In the genomic region with DNA sequence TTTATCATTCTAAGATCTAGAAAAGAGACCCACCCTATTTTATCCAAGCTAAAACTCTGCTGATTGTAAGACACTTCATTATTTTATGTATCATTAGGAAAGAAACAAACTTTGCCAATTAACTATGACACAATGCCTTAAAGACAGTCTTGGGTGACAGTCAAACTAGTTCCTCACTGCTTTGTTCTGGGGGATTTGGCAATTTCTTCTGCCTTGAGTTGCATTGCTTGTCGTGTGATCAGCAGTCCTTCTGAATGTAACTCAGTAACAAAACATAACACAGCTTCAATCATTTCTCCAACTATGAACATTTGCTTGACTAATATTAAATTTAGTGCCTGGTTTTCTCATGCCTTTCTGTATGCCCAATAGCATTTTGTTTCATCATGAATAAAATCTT, we compare ENCODE assay signal across 21 cellular contexts.
DNase-seq lines count a peak whose midpoint lies in the region; ATAC-seq and TF ChIP-seq lines count a peak whose summit lies in the region.
"Had no signal": no experiment of that assay in that cellular context is flagged by ENCODE, and none has a peak within 500 bp of the region (broad histone marks: within the 10 kb centered on the region; RNA-seq: fewer than 3 reads in every experiment).

No MANE protein-coding gene starts in this region.

- no peak overlapping the region for H2BK5ac ChIP-seq in IMR-90 (ENCODE audit: low read depth, low read length, poor library complexity, severe bottlenecking)

- H3K4me2 ChIP-seq in IMR-90 (ENCODE audit: low read depth, low read length): no peak overlapping the region
- H3K4me2 ChIP-seq in PC-9: no peak overlapping the region

- peaks cover 5 to 20% of the 10 kb centered on the region in 2 experiments; a peak in 2 of 4 replicates for H3K79me1 ChIP-seq in IMR-90 (ENCODE audit: low read depth in 1 of 2, low read length in 2 of 2)

- H2AK5ac ChIP-seq in IMR-90 (ENCODE audit: low read depth, low read length): no peak overlapping the region

- 0 out of 2 replicates have a peak overlapping the region, but pooled peaks have one; percentile 59 for H3K23ac ChIP-seq in IMR-90 (ENCODE audit: low read depth, low read length)

- H3K4me3 ChIP-seq in AG10803 (ENCODE audit: low read length) (no peak overlapping the region), IMR-90 (ENCODE audit: insufficient read depth, low read depth, low read length) (no peak overlapping the region), PC-9 (no peak overlapping the region), BE2C (ENCODE audit: low read depth, low read length) (no peak overlapping the region)
- H3K4me3 ChIP-seq: body of pancreas, thoracic aorta had no signal

- H2AFZ ChIP-seq in IMR-90 (replicated peaks; ENCODE audit: low read length, poor library complexity) (no peak overlapping the region), PC-9 (no peak overlapping the region)

- H3K27ac ChIP-seq in IMR-90 (ENCODE audit: insufficient read depth, low read length) (no peak overlapping the region), PC-9 (peak overlapping the region; percentile 34; the same call in 1 of the 2 replicates)
- H3K27ac ChIP-seq: body of pancreas, thoracic aorta had no signal

- H3K36me3 ChIP-seq in IMR-90 (ENCODE audit: control insufficient read depth, insufficient read depth, low read length): no peaks in the 10 kb centered on the region; the same call in 1 of the 2 replicates
- no peaks in the 10 kb centered on the region for H3K36me3 ChIP-seq in PC-9 (ENCODE audit: low read depth)
- H3K36me3 ChIP-seq in BE2C: no peaks in the 10 kb centered on the region
- H3K36me3 ChIP-seq: thoracic aorta had no signal

- no peak for TF ChIP-seq RAD21 in IMR-90 (IDR thresholded peaks at IDR 0.05; ENCODE audit: low read length)

- H2BK15ac ChIP-seq in IMR-90 (ENCODE audit: low read depth, low read length): no peak overlapping the region

- H4K5ac ChIP-seq in IMR-90 (ENCODE audit: low read depth, low read length): no peak overlapping the region

- H4K8ac ChIP-seq in IMR-90 (ENCODE audit: low read depth in 2 of 2, low read length in 2 of 2): no peak overlapping the region

- peaks cover 16% of the 10 kb centered on the region; the same call in 1 of the 2 replicates for H3F3A ChIP-seq in PC-9 (ENCODE audit: insufficient read depth, low read depth)

- no peak overlapping the region for H3K56ac ChIP-seq in IMR-90 (ENCODE audit: extremely low read depth, insufficient read depth, low read length)

- ATAC-seq in IMR-90 (ENCODE audit: low read depth): no peak
- ATAC-seq: body of pancreas; left cardiac atrium; stimulated activated naive B cell treated with anti-CD40 and anti-IgM and Interleukin-4, amounts not matched to agents 10 μg/mL and 1 μg/mL and 100 μg/mL, for 72 hours had no signal

- H3K79me2 ChIP-seq in PC-9 (ENCODE audit: low read depth): peaks cover 100% of the 10 kb centered on the region

- WGBS in IMR-90 (ENCODE audit: extremely low coverage in 2 of 2, insufficient read length in 1 of 2), 2 experiments: no CpG with 5 or more reads among the region's 1 CpG

- H2AK9ac ChIP-seq in IMR-90 (replicated peaks; ENCODE audit: low read depth, low read length, poor library complexity): no peak overlapping the region

- POLR2A ChIA-PET in IMR-90 (lab: Charles Lee; ENCODE audit: unreplicated experiment): no interaction called here
- POLR2A ChIA-PET in PC-9 (lab: Charles Lee; ENCODE audit: unreplicated experiment): no interaction called here

- in situ Hi-C loops in IMR-90 (cut with MboI; ENCODE audit: low sequenced_read_pairs): no loop called here

- H3K4me1 ChIP-seq in IMR-90 (ENCODE audit: control insufficient read depth, insufficient read depth, low read length) (peaks cover 1% of the 10 kb centered on the region; the same call in 1 of the 2 replicates), PC-9 (replicated peaks; ENCODE audit: insufficient read depth) (peaks cover 43% of the 10 kb centered on the region), BE2C (no peaks in the 10 kb centered on the region)
- H3K4me1 ChIP-seq: body of pancreas had no signal

- no peak overlapping the region for H2BK120ac ChIP-seq in IMR-90 (ENCODE audit: low read depth, low read length)

- H4K20me1 ChIP-seq in IMR-90 (ENCODE audit: insufficient read depth, low read length) (no peaks in the 10 kb centered on the region), PC-9 (ENCODE audit: insufficient read depth) (0 out of 2 replicates have a peak, but pooled peaks cover 3% of the 10 kb centered on the region)

- no peak overlapping the region for H2BK20ac ChIP-seq in IMR-90 (ENCODE audit: low read depth, low read length)

- no TSS peak for BruUV-seq in IMR-90 (replicated peaks; lab: Mats Ljungman, UMichigan)
- no TSS peak for BruUV-seq in PC-9 (replicated peaks; lab: Mats Ljungman, UMichigan)

- H4K91ac ChIP-seq in IMR-90 (ENCODE audit: insufficient read depth, low read depth, low read length): no peak overlapping the region

- intact Hi-C loops in IMR-90 (cut with micrococcal nuclease) (loop anchor here (10.0 kb wide), 1 partner anchor 596 kb away; no protein-coding TSS in a partner anchor), PC-9 (cut with micrococcal nuclease; ENCODE audit: unreplicated experiment) (no loop called here)

- H3K27me3 ChIP-seq in IMR-90 (ENCODE audit: control insufficient read depth, insufficient read depth, low read length) (no peaks in the 10 kb centered on the region; the same call in none of the 2 replicates), PC-9 (ENCODE audit: insufficient read depth, low read depth) (no peaks in the 10 kb centered on the region), BE2C (no peaks in the 10 kb centered on the region)
- H3K27me3 ChIP-seq: body of pancreas had no signal

- H3K9ac ChIP-seq in IMR-90 (ENCODE audit: low read depth, low read length): no peak overlapping the region; the same call in 1 of the 2 replicates

- no peak overlapping the region for H3K4ac ChIP-seq in IMR-90 (ENCODE audit: low read depth, low read length)

- peaks cover 6% of the 10 kb centered on the region for H3K9me1 ChIP-seq in IMR-90 (ENCODE audit: insufficient read depth, low read length)

- CTCF ChIA-PET in IMR-90 (lab: Yijun Ruan, JAX): no interaction called here
- CTCF ChIA-PET in PC-9 (lab: Charles Lee): no interaction called here

- H3K9me3 ChIP-seq in IMR-90 (ENCODE audit: control insufficient read depth, insufficient read depth, low read length) (no peaks in the 10 kb centered on the region), PC-9 (ENCODE audit: insufficient read depth, low read depth) (no peaks in the 10 kb centered on the region), BE2C (no peaks in the 10 kb centered on the region)
- H3K9me3 ChIP-seq: body of pancreas, thoracic aorta had no signal

- no peak overlapping the region; the same call in 1 of the 2 replicates for H3K14ac ChIP-seq in IMR-90 (replicated peaks; ENCODE audit: low read depth, low read length)

- no peaks in the 10 kb centered on the region for H3K9me2 ChIP-seq in PC-9 (ENCODE audit: insufficient read depth)

- TF ChIP-seq CTCF in AG10803 (conservative IDR thresholded peaks at IDR 0.05; ENCODE audit: low read length) (no peak), IMR-90 (conservative IDR thresholded peaks at IDR 0.05; ENCODE audit: low read depth, low read length) (no peak), PC-9 (conservative IDR thresholded peaks at IDR 0.05) (no peak), BE2C (IDR thresholded peaks at IDR 0.05; ENCODE audit: low read depth, low read length) (no peak)

- DNase-seq in AG10803 (ENCODE audit: low read depth) (peak; percentile 62), IMR-90 (no peak), PC-9 (no peak), fibroblast of gingiva (ENCODE audit: low read depth) (peak; percentile 50), mucosa of gallbladder (ENCODE audit: low spot score) (no peak), BE2C (no peak), HuH-7.5 (ENCODE audit: low spot score) (no peak)
- no peak for DNase-seq in NK-92 treated with Interleukin-12 subunit alpha and Interleukin-12 subunit beta, amount 100 ng/mL, for 24 hours (lab: John Stamatoyannopoulos, UW)
- DNase-seq: activated CD4-positive, CD25-positive, alpha-beta regulatory T cell; activated naive CD8-positive, alpha-beta T cell treated with anti-CD3 and anti-CD28 coated beads for 36 hours; body of pancreas; effector CD8-positive, alpha-beta T cell; glutamatergic neuron; KBM-7; left cardiac atrium; NCI-H1092 treated with DMSO at 0.1 percent for 48 hours; NCI-H2081 treated with DMSO at 0.1 percent for 48 hours; NCI-H524; stimulated activated CD4-positive, alpha-beta T cell treated with anti-CD3 and anti-CD28 coated beads, Interleukin-1b, Interleukin-23, amount 100 ng/mL, for 48 hours; stimulated activated naive B cell treated with anti-CD40 and anti-IgM and Interleukin-4, amounts not matched to agents 10 μg/mL and 1 μg/mL and 100 μg/mL, for 72 hours had no signal

- no peak for TF ChIP-seq POLR2A in IMR-90 (IDR thresholded peaks at IDR 0.05; ENCODE audit: low read depth, low read length)

- dilution Hi-C loops in IMR-90 (cut with HindIII; ENCODE audit: low sequenced_read_pairs, unreplicated experiment): no loop called here

- H3K18ac ChIP-seq in IMR-90 (ENCODE audit: low read depth, low read length): no peak overlapping the region

TF ChIP-seq in IMR-90, 13 proteins besides CTCF, POLR2A, EP300 and RAD21 (continues in another document):
- TF ChIP-seq CHD1 (IDR thresholded peaks at IDR 0.05; ENCODE audit: low read depth, low read length) (no peak), MXI1 (IDR thresholded peaks at IDR 0.05; ENCODE audit: borderline replicate concordance, low read depth, low read length) (no peak), SMC3 (IDR thresholded peaks at IDR 0.05; ENCODE audit: low read depth, low read length) (no peak), NFE2L2 (IDR thresholded peaks at IDR 0.05; ENCODE audit: low read depth, low read length) (no peak), RFX5 (IDR thresholded peaks at IDR 0.05; ENCODE audit: low read depth, low read length) (no peak), BHLHE40 (IDR thresholded peaks at IDR 0.05; ENCODE audit: low read depth, low read length) (no peak), FOS (IDR thresholded peaks at IDR 0.05; ENCODE audit: low read depth, low read length) (no peak), MAFK (IDR thresholded peaks at IDR 0.05; ENCODE audit: low read depth, low read length) (no peak), USF2 (IDR thresholded peaks at IDR 0.05; ENCODE audit: low read depth, low read length) (no peak), RCOR1 (IDR thresholded peaks at IDR 0.05; ENCODE audit: insufficient replicate concordance, low read length) (no peak)

Comparison
In these comparisons a context has a peak if more than half of its experiments do, and no peak if none do; other contexts are left out.
1. DNase-seq: peak in AG10803 (single experiment) and fibroblast of gingiva (single experiment); none in IMR-90 (single experiment), PC-9 (0 of 2), mucosa of gallbladder (single experiment), BE2C (single experiment), NK-92 treated with Interleukin-12 subunit alpha and Interleukin-12 subunit beta, amount 100 ng/mL, for 24 hours (single experiment) and HuH-7.5 (single experiment).